8 cellular contexts compared by ENCODE assay signal in genomic region chr15:72231847-72232461, GRCh38. TPM values are rescaled to one million over a fixed set of nuclear protein-coding genes. Genes with fewer than 3 reads are reported as not detected.
DNase-seq lines count a peak whose midpoint lies in the region; ATAC-seq, FAIRE-seq and TF ChIP-seq lines count a peak whose summit lies in the region.

No MANE protein-coding gene starts in this region.

- no peaks in the 10 kb centered on the region for H3K36me3 ChIP-seq in endothelial cell of umbilical vein (ENCODE audit: control insufficient read depth in 2 of 2, extremely low read depth in 1 of 2, insufficient read depth in 2 of 2, low read length in 2 of 2)

- H3K4me1 ChIP-seq in endothelial cell of umbilical vein (ENCODE audit: control insufficient read depth, extremely low read depth, insufficient read depth, low read length), result peaks cover 40% of the 10 kb centered on the region

- H3K4me3 Mint-ChIP-seq in mesothelial cell of epicardium, result peak overlapping the region; percentile 88

- CTCF ChIA-PET in endothelial cell of umbilical vein (lab: Charles Lee), result interaction anchor here (1.6 kb wide), 1 partner anchor 31 kb away, joined by 12 read pairs; no protein-coding TSS in a partner anchor

- H3K27ac Mint-ChIP-seq in mesothelial cell of epicardium, result peak overlapping the region; percentile 99

- ATAC-seq in activated CD4-positive, CD25-positive, alpha-beta regulatory T cell treated with anti-CD3 and anti-CD28 coated beads, Interleukin-2, amount 50 U/mL, for 24 hours, result no peak

- H3K27me3 ChIP-seq in endothelial cell of umbilical vein (ENCODE audit: control insufficient read depth in 2 of 2, insufficient read depth in 2 of 2, low read length in 2 of 2), result no peaks in the 10 kb centered on the region

- no peaks in the 10 kb centered on the region for H3K27me3 Mint-ChIP-seq in mesothelial cell of epicardium (ENCODE audit: low read depth)

- intact Hi-C loops in endothelial cell of umbilical vein (cut with micrococcal nuclease), result loop anchor here (1.0 to 10.0 kb wide), 5 partner anchors 33 to 937 kb away; partner anchors contain the start of genes ARIH1 and PARP6

- peak overlapping the region; percentile 90 for H3K4me2 ChIP-seq in endothelial cell of umbilical vein (ENCODE audit: insufficient read depth, low read length)

- H3K9me3 ChIP-seq in endothelial cell of umbilical vein (replicated peaks; ENCODE audit: control insufficient read depth, insufficient read depth, low read length), result no peaks in the 10 kb centered on the region

- H3K79me2 ChIP-seq in endothelial cell of umbilical vein (ENCODE audit: control insufficient read depth, insufficient read depth, low read length), result peaks cover 31% of the 10 kb centered on the region

- DNase-seq in NCI-H526 treated with DMSO at 0.1 percent for 48 hours (lab: John Stamatoyannopoulos, UW), result peak; percentile 87
- no peak for DNase-seq in NCI-H526 (lab: John Stamatoyannopoulos, UW)
- peak; percentile 30 for DNase-seq in NCI-H2029 (lab: John Stamatoyannopoulos, UW)
- DNase-seq in activated CD4-positive, alpha-beta T cell treated with anti-CD3 and anti-CD28 coated beads, Interleukin-2, amount 50 U/mL, for 48 hours, result peak; percentile 42 to 56
- DNase-seq in endothelial cell of umbilical vein (ENCODE audit: low read depth, low spot score), result peak; percentile 78
- no peak for DNase-seq in mesothelial cell of epicardium (ENCODE audit: low spot score in 2 of 2, unreplicated experiment in 2 of 2)
- peak; percentile 79 for DNase-seq in stromal cell of bone marrow (ENCODE audit: low read depth)

- peak overlapping the region; percentile 56 to 78 (median 67) for H3K4me3 ChIP-seq in endothelial cell of umbilical vein (replicated peaks in 1 of 3; ENCODE audit: insufficient read depth in 1 of 3, low read depth in 1 of 3, low read length in 3 of 3)

- H3K9me3 Mint-ChIP-seq in mesothelial cell of epicardium, result no peaks in the 10 kb centered on the region

- H2AFZ ChIP-seq in endothelial cell of umbilical vein (ENCODE audit: low read depth, low read length), result peak overlapping the region; percentile 55

- peaks cover 41% of the 10 kb centered on the region for H3K4me1 Mint-ChIP-seq in mesothelial cell of epicardium

- H3K36me3 Mint-ChIP-seq in mesothelial cell of epicardium, result no peaks in the 10 kb centered on the region

- peak; percentile 89 for FAIRE-seq in endothelial cell of umbilical vein (lab: Jason Lieb, UNC)

- dilution Hi-C loops in endothelial cell of umbilical vein (cut with MboI; ENCODE audit: extremely low pct_ligation_motif_present, low sequenced_read_pairs), result no loop called here

- TF ChIP-seq POLR2A in endothelial cell of umbilical vein (IDR thresholded peaks at IDR 0.05; ENCODE audit: low read depth, low read length), result no peak

- peak overlapping the region; percentile 89 for H3K9ac ChIP-seq in endothelial cell of umbilical vein (replicated peaks; ENCODE audit: extremely low read depth, insufficient read depth, low read length)

- BruUV-seq in endothelial cell of umbilical vein (replicated peaks; lab: Mats Ljungman, UMichigan), result TSS peak; percentile 43

- H4K20me1 ChIP-seq in endothelial cell of umbilical vein (replicated peaks; ENCODE audit: control insufficient read depth, extremely low read depth, insufficient read depth, low read length), result no peaks in the 10 kb centered on the region

- H3K27ac ChIP-seq in endothelial cell of umbilical vein (ENCODE audit: insufficient read depth, low read depth, low read length), result peak overlapping the region; percentile 84

- TF ChIP-seq CTCF in endothelial cell of umbilical vein (IDR thresholded peaks at IDR 0.05; ENCODE audit: extremely low read depth in 1 of 2, insufficient read depth in 1 of 2, low read depth in 1 of 2, low read length in 2 of 2) (no peak), mesothelial cell of epicardium (IDR thresholded peaks at IDR 0.05; ENCODE audit: unreplicated experiment) (no peak)

- POLR2A ChIA-PET in endothelial cell of umbilical vein (lab: Charles Lee), result no interaction called here

- H3K9me1 ChIP-seq in endothelial cell of umbilical vein (replicated peaks; ENCODE audit: control insufficient read depth, extremely low read depth, insufficient read depth, low read length), result no peaks in the 10 kb centered on the region

TF ChIP-seq in endothelial cell of umbilical vein, 7 proteins besides CTCF, POLR2A, EP300 and RAD21:
- peak; percentile 57 for TF ChIP-seq FOS (IDR thresholded peaks at IDR 0.05; ENCODE audit: borderline replicate concordance, insufficient read depth, low read length)
- peak; percentile 21 for TF ChIP-seq JUN (IDR thresholded peaks at IDR 0.05; ENCODE audit: borderline replicate concordance, insufficient read depth, insufficient read length, low read depth)
- TF ChIP-seq EZH2 (IDR thresholded peaks at IDR 0.05; ENCODE audit: borderline replicate concordance, low read depth, low read length, severe bottlenecking), result no peak
- no peak for TF ChIP-seq MYC (IDR thresholded peaks at IDR 0.05; ENCODE audit: low read depth, low read length)
- peak; percentile 15 for TF ChIP-seq POLR2AphosphoS5 (IDR thresholded peaks at IDR 0.05; ENCODE audit: insufficient read depth, low read depth, low read length)
- TF ChIP-seq MAX (IDR thresholded peaks at IDR 0.05; ENCODE audit: insufficient read depth, insufficient read length), result no peak
- TF ChIP-seq GATA2 (IDR thresholded peaks at IDR 0.05; ENCODE audit: insufficient read depth, insufficient read length, low read depth, low read length), result peak; percentile 94
TF ChIP-seq in endothelial cell of umbilical vein: peak in this region for 4.

RNA-seq across cellular contexts. Expression of gene PKM, which starts 1.0 kb away (rescaled TPM):
- total RNA-seq in endothelial cell of umbilical vein (932 and 968 TPM in 2 replicates), mesothelial cell of epicardium (424 to 453 TPM (median 452 TPM) in 3 replicates)
- 613 and 689 TPM in 2 replicates for polyA plus RNA-seq in endothelial cell of umbilical vein
- 657 and 808 TPM in 2 replicates for polyA plus RNA-seq in endothelial cell of umbilical vein (2011; cell fraction: cytosol; rRNA removed)
- 689 and 838 TPM in 2 replicates for polyA plus RNA-seq in endothelial cell of umbilical vein (2011; cell fraction: nucleus; rRNA removed)
- 768 and 1,232 TPM in 2 replicates for polyA plus RNA-seq in endothelial cell of umbilical vein (2012)
- 886 and 894 TPM in 2 replicates for polyA minus RNA-seq in endothelial cell of umbilical vein
- polyA minus RNA-seq in endothelial cell of umbilical vein (2011; cell fraction: cytosol; rRNA and poly(A)+ RNA removed), result 1,573 TPM
- polyA minus RNA-seq in endothelial cell of umbilical vein (2011; cell fraction: nucleus; rRNA and poly(A)+ RNA removed), result 313 and 356 TPM in 2 replicates

RNA-seq across cellular contexts. Expression of gene GRAMD2A, which starts 34.4 kb away (rescaled TPM):
- total RNA-seq in endothelial cell of umbilical vein (0.23 and 0.29 TPM in 2 replicates), mesothelial cell of epicardium (2.0 to 3.5 TPM (median 2.6 TPM) in 3 replicates)
- polyA plus RNA-seq in endothelial cell of umbilical vein, result 0.08 and 0.22 TPM in 2 replicates
- 0.13 and 0.16 TPM in 2 replicates for polyA plus RNA-seq in endothelial cell of umbilical vein (2011; cell fraction: cytosol; rRNA removed)
- polyA plus RNA-seq in endothelial cell of umbilical vein (2011; cell fraction: nucleus; rRNA removed), result 0.29 and 0.49 TPM in 2 replicates
- 0.20 and 0.85 TPM in 2 replicates for polyA plus RNA-seq in endothelial cell of umbilical vein (2012)
- polyA minus RNA-seq in endothelial cell of umbilical vein, result 0.13 TPM in 1 of 2 replicates, not detected in the other
- 2.4 TPM for polyA minus RNA-seq in endothelial cell of umbilical vein (2011; cell fraction: cytosol; rRNA and poly(A)+ RNA removed)
- polyA minus RNA-seq in endothelial cell of umbilical vein (2011; cell fraction: nucleus; rRNA and poly(A)+ RNA removed), result 0.14 TPM in 1 of 2 replicates, not detected in the other

RNA-seq across cellular contexts. Expression of gene PARP6, which starts 40.4 kb away (rescaled TPM):
- total RNA-seq in endothelial cell of umbilical vein (37.4 and 41.1 TPM in 2 replicates), mesothelial cell of epicardium (127 to 138 TPM (median 134 TPM) in 3 replicates)
- 53.3 and 60.0 TPM in 2 replicates for polyA plus RNA-seq in endothelial cell of umbilical vein
- polyA plus RNA-seq in endothelial cell of umbilical vein (2011; cell fraction: cytosol; rRNA removed), result 27.3 and 30.1 TPM in 2 replicates
- polyA plus RNA-seq in endothelial cell of umbilical vein (2011; cell fraction: nucleus; rRNA removed), result 415 and 469 TPM in 2 replicates
- 38.0 and 40.2 TPM in 2 replicates for polyA plus RNA-seq in endothelial cell of umbilical vein (2012)
- 64.3 and 83.5 TPM in 2 replicates for polyA minus RNA-seq in endothelial cell of umbilical vein
- 21.7 TPM for polyA minus RNA-seq in endothelial cell of umbilical vein (2011; cell fraction: cytosol; rRNA and poly(A)+ RNA removed)
- polyA minus RNA-seq in endothelial cell of umbilical vein (2011; cell fraction: nucleus; rRNA and poly(A)+ RNA removed), result 53.9 and 81.8 TPM in 2 replicates

Comparison
In these comparisons a context has a peak if more than half of its experiments do, and no peak if none do; other contexts are left out.
1. DNase-seq: peak in NCI-H526 treated with DMSO at 0.1 percent for 48 hours (single experiment), NCI-H2029 (single experiment), activated CD4-positive, alpha-beta T cell treated with anti-CD3 and anti-CD28 coated beads, Interleukin-2, amount 50 U/mL, for 48 hours (2 of 2), endothelial cell of umbilical vein (single experiment) and stromal cell of bone marrow (single experiment); none in NCI-H526 (0 of 2) and mesothelial cell of epicardium (0 of 2).